ENCODE assay signal across 9 cellular contexts in genomic region chr20:45792513-45793118, GRCh38. TPM values are rescaled to one million over a fixed set of nuclear protein-coding genes. Genes with fewer than 3 reads are reported as not detected.
DNase-seq lines count a peak whose midpoint lies in the region; ATAC-seq, FAIRE-seq and TF ChIP-seq lines count a peak whose summit lies in the region.
"Had no signal": no experiment of that assay in that cellular context is flagged by ENCODE, and none has a peak within 500 bp of the region (broad histone marks: within the 10 kb centered on the region; RNA-seq: fewer than 3 reads in every experiment).

No MANE protein-coding gene starts in this region.

- no peak for FAIRE-seq in pancreas (lab: Jason Lieb, UNC)
- FAIRE-seq: A204.1 had no signal

- H3K9me3 ChIP-seq in SK-N-MC (ENCODE audit: low read depth, low read length) (no peaks in the 10 kb centered on the region), esophagus muscularis mucosa (no peaks in the 10 kb centered on the region), pancreas (no peaks in the 10 kb centered on the region)

- H3K36me3 ChIP-seq in SK-N-MC (ENCODE audit: insufficient read depth, low read length) (peaks cover 27% of the 10 kb centered on the region), esophagus muscularis mucosa (peaks cover 33 to 39% (median 34%) of the 10 kb centered on the region in 4 donors), pancreas (peaks cover 0 to 12% (median 0%) of the 10 kb centered on the region in 3 donors)

- intact Hi-C loops in esophagus muscularis mucosa (cut with DNase I) (loop anchor here (10.0 kb wide), 1 partner anchor 142 kb away; the partner anchor contains the start of gene PCIF1), pancreas (cut with DNase I) (no loop called here)

- peak in 1 of 4 donors; percentile 21 for ATAC-seq in pancreas

- no peak for TF ChIP-seq EP300 in esophagus muscularis mucosa (IDR thresholded peaks at IDR 0.05)

- peak overlapping the region; percentile 94 for H3K9ac ChIP-seq in SK-N-MC (ENCODE audit: insufficient read length)

- DNase-seq in DMS53 (lab: John Stamatoyannopoulos, UW) (peak; percentile 52), DMS53 treated with DMSO at 0.1 percent for 48 hours (lab: John Stamatoyannopoulos, UW; ENCODE audit: unreplicated experiment) (no peak), SK-N-MC (ENCODE audit: low read depth, low spot score) (no peak), esophagus muscularis mucosa (ENCODE audit: extremely low spot score) (no peak), pancreas (no peak), NCI-H226 (no peak), NCI-H526 (lab: John Stamatoyannopoulos, UW) (no peak), NCI-H510A treated with DMSO at 0.1 percent for 48 hours (lab: John Stamatoyannopoulos, UW) (no peak)

- H3K4me1 ChIP-seq in esophagus muscularis mucosa (peaks cover 13 to 22% (median 21%) of the 10 kb centered on the region in 4 donors), pancreas (peaks cover 0 to 7% (median 6%) of the 10 kb centered on the region in 3 donors)

- H3K27ac ChIP-seq in SK-N-MC = no peak overlapping the region
- peak overlapping the region; percentile 93 to 96 (median 94) for H3K27ac ChIP-seq in esophagus muscularis mucosa (replicated peaks in 1 of 4)
- H3K27ac ChIP-seq in pancreas = peak overlapping the region in 2 of 4 donors; percentile 72 to 82

- no peak for TF ChIP-seq CTCF in esophagus muscularis mucosa (IDR thresholded peaks at IDR 0.05)
- TF ChIP-seq CTCF in pancreas (IDR thresholded peaks at IDR 0.05) = no peak

- H3K27me3 ChIP-seq in esophagus muscularis mucosa (no peaks in the 10 kb centered on the region), pancreas (no peaks in the 10 kb centered on the region)

- 45% methylated on average over 12 of the region's 13 CpGs for WGBS in esophagus muscularis mucosa
- 19 to 27% methylated on average over 13 of the region's 13 CpGs for WGBS in pancreas, 2 donors

- H3K4me3 ChIP-seq in SK-N-MC (peak overlapping the region; percentile 83), esophagus muscularis mucosa (peak overlapping the region; percentile 96 to 98 (median 98)), pancreas (peak overlapping the region; percentile 66 to 94 (median 80))

- no peak for TF ChIP-seq POLR2A in esophagus muscularis mucosa (IDR thresholded peaks at IDR 0.05; ENCODE audit: low read depth)

RNA-seq across cellular contexts. Expression of gene DNTTIP1, which starts 0.9 kb away (rescaled TPM):
- total RNA-seq in esophagus muscularis mucosa (10 to 100 TPM; 28.2 to 35.9 (median 30.6) TPM), pancreas (10 to 100 TPM in 3 of 6 donors, 1 to 10 TPM in 3; 7.4 to 15.3 (median 8.9) TPM)
- 10 to 100 TPM; 15.5 to 22.0 TPM for polyA plus RNA-seq in pancreas

RNA-seq across cellular contexts. Expression of gene WFDC3, which starts 0.9 kb away (rescaled TPM):
- total RNA-seq in esophagus muscularis mucosa (1 to 10 TPM in 2 of 4 donors, under 1 TPM in 1, not detected in 1; 0.80 to 3.3 (median 3.2) TPM), pancreas (under 1 TPM in 4 of 6 donors, not detected in 2; 0.35 to 0.81 (median 0.48) TPM)
- 1 to 10 TPM in 1 of 2 donors, under 1 TPM in 1; 0.95 to 1.8 TPM for polyA plus RNA-seq in pancreas

RNA-seq across cellular contexts. Expression of gene UBE2C, which starts 19.8 kb away (rescaled TPM):
- total RNA-seq in esophagus muscularis mucosa (1 to 10 TPM in 1 of 4 donors, under 1 TPM in 2, not detected in 1; 0.83 to 2.7 (median 0.91) TPM), pancreas (1 to 10 TPM in 2 of 6 donors, under 1 TPM in 2, not detected in 2; 0.38 to 1.9 (median 1.4) TPM)
- polyA plus RNA-seq in pancreas = under 1 TPM; 0.31 to 0.61 TPM

RNA-seq across cellular contexts. Expression of gene TNNC2, which starts 34.5 kb away (rescaled TPM):
- total RNA-seq in esophagus muscularis mucosa (1 to 10 TPM in 3 of 4 donors, under 1 TPM in 1; 0.46 to 3.1 (median 1.8) TPM), pancreas (not detected)
- polyA plus RNA-seq in pancreas = 1 to 10 TPM; 1.2 to 4.0 TPM

RNA-seq across cellular contexts. Expression of gene SNX21, which starts 41.0 kb away (rescaled TPM):
- total RNA-seq in esophagus muscularis mucosa = 10 to 100 TPM; 54.0 to 78.5 (median 63.5) TPM
- total RNA-seq in pancreas = 1 to 10 TPM; 4.6 to 8.9 (median 5.9) TPM
- 10 to 100 TPM; 11.3 to 22.6 TPM for polyA plus RNA-seq in pancreas
